Comparison of ENCODE assay signal across 8 cellular contexts in genomic region chr2:64750817-64751285, GRCh38.
DNase-seq lines count a peak whose midpoint lies in the region; ATAC-seq and TF ChIP-seq lines count a peak whose summit lies in the region.

No MANE protein-coding gene starts in this region.

- peak overlapping the region; percentile 99 for H3K27ac Mint-ChIP-seq in chondrocyte (ENCODE audit: unreplicated experiment)

- ATAC-seq in HG03280 (IDR thresholded peaks at IDR 0.05; ENCODE audit: unreplicated experiment) (peak; percentile 86), left lung (peak; percentile 88)

- H3K27me3 Mint-ChIP-seq in chondrocyte (ENCODE audit: low read depth): no peaks in the 10 kb centered on the region

- peak; percentile 99 for DNase-seq in AG08395 (ENCODE audit: low spot score)
- DNase-seq in NCI-H446 (lab: John Stamatoyannopoulos, UW): peak; percentile 98 to 100
- peak; percentile 97 for DNase-seq in activated CD4-positive, CD25-positive, alpha-beta regulatory T cell treated with anti-CD3 and anti-CD28 coated beads, Interleukin-2, amount 50 U/mL, for 72 hours
- peak; percentile 100 for DNase-seq in chondrocyte (ENCODE audit: low spot score)
- DNase-seq in left lung: peak; percentile 99 to 100
- DNase-seq in stimulated activated CD4-positive, alpha-beta T cell treated with anti-CD3 and anti-CD28 coated beads, Interleukin-2, amount 100 ng/mL, for 48 hours: peak; percentile 93 to 94

- TF ChIP-seq CTCF in chondrocyte (IDR thresholded peaks at IDR 0.05) (no peak), left lung (IDR thresholded peaks at IDR 0.05) (no peak)

- in situ Hi-C loops in GM18951 (cut with MboI; ENCODE audit: low sequenced_read_pairs, unreplicated experiment): no loop called here

- intact Hi-C loops in left lung (cut with DNase I): loop anchor here in 1 of 2 donors (5.0 to 10.0 kb wide), 2 partner anchors 99 to 114 kb away; partner anchors contain the start of gene SERTAD2

- peaks cover 2% of the 10 kb centered on the region for H3K9me3 Mint-ChIP-seq in chondrocyte (ENCODE audit: low read depth)

- no peaks in the 10 kb centered on the region for H3K36me3 Mint-ChIP-seq in chondrocyte (ENCODE audit: low read depth)

- H3K27me3 ChIP-seq in left lung: no peaks in the 10 kb centered on the region

- no peaks in the 10 kb centered on the region for H3K9me3 ChIP-seq in left lung

- no peaks in the 10 kb centered on the region for H3K36me3 ChIP-seq in left lung

- H3K4me1 ChIP-seq in left lung: peaks cover 8 to 30% of the 10 kb centered on the region in 2 donors

- peaks cover 23% of the 10 kb centered on the region for H3K4me1 Mint-ChIP-seq in chondrocyte (ENCODE audit: low read depth)

- peak overlapping the region; percentile 97 for H3K4me3 Mint-ChIP-seq in chondrocyte (ENCODE audit: unreplicated experiment)

- TF ChIP-seq POLR2A in GM18951 (IDR thresholded peaks at IDR 0.05; ENCODE audit: extremely low read depth, insufficient read depth, insufficient read length): peak; percentile 98

- peak overlapping the region; percentile 98 for H3K27ac ChIP-seq in left lung

- H3K4me3 ChIP-seq in left lung: peak overlapping the region; percentile 69

Comparison
In these comparisons a context has a peak if more than half of its experiments do, and no peak if none do; other contexts are left out.
1. Peak in every context shown above with its lines: DNase-seq, ATAC-seq, H3K4me3 ChIP-seq and H3K27ac ChIP-seq.